In the genomic region with DNA sequence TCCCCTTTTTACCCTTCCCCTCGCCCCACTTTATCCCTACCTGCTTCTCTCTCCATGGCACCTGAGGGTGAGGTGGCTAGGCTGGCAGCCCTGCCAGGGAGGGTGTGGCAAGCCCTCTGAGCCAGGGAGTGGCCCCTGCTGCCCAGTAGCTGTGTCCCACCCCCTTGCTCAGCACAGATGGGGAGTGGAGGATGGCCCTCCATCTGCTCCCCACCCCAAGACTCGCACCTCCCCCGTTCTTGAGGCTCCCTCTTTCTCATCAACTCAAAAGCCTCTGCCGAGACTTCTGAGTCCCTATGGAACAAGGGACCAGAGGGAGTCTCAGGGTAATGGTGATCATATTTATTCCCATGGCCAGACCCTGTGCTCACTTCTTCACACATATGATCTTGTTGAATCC, we compare ENCODE assay signal across 18 cellular contexts. TPM values are rescaled to one million over a fixed set of nuclear protein-coding genes. Genes with fewer than 3 reads are reported as not detected.
DNase-seq lines count a peak whose midpoint lies in the region; ATAC-seq and FAIRE-seq lines count a peak whose summit lies in the region.
"Had no signal": no experiment of that assay in that cellular context is flagged by ENCODE, and none has a peak within 500 bp of the region (broad histone marks: within the 10 kb centered on the region; RNA-seq: fewer than 3 reads in every experiment).

No MANE protein-coding gene starts in this region.

- peaks cover 22% of the 10 kb centered on the region for H3K4me1 Mint-ChIP-seq in memory B cell
- H3K4me1 Mint-ChIP-seq in stimulated activated effector memory CD8-positive, alpha-beta T cell treated with anti-CD3 and anti-CD28 coated beads, Interleukin-12 subunit alpha, Interleukin-12 subunit beta, amount 100 ng/mL, for 72 hours, result peaks cover 39% of the 10 kb centered on the region
- H3K4me1 Mint-ChIP-seq in activated CD4-positive, alpha-beta T cell treated with anti-CD3 and anti-CD28 coated beads, Interleukin-2, amount 10 ng/mL, durations not matched to agents 24 days and 14 days, result peaks cover 25% of the 10 kb centered on the region

- peak overlapping the region; percentile 98 for H3K27ac ChIP-seq in angular gyrus (ENCODE audit: low read depth, low read length)
- H3K27ac ChIP-seq: Peyer's patch had no signal

- intact Hi-C loops in activated CD4-positive, alpha-beta T cell treated with anti-CD3 and anti-CD28 coated beads, Interleukin-2, amount 10 ng/mL, durations not matched to agents 24 days and 14 days (cut with micrococcal nuclease), result no loop called here

- H3K27me3 ChIP-seq in H7 (ENCODE audit: control insufficient read depth, insufficient read depth, low read length), result peaks cover 31% of the 10 kb centered on the region

- H3K36me3 ChIP-seq in H7 (replicated peaks; ENCODE audit: control insufficient read depth, insufficient read depth, low read length), result no peaks in the 10 kb centered on the region
- H3K36me3 ChIP-seq: Peyer's patch had no signal

- H3K9me3 Mint-ChIP-seq in memory B cell, result no peaks in the 10 kb centered on the region
- H3K9me3 Mint-ChIP-seq in stimulated activated effector memory CD8-positive, alpha-beta T cell treated with anti-CD3 and anti-CD28 coated beads, Interleukin-12 subunit alpha, Interleukin-12 subunit beta, amount 100 ng/mL, for 72 hours, result no peaks in the 10 kb centered on the region
- peaks cover 4% of the 10 kb centered on the region for H3K9me3 Mint-ChIP-seq in activated CD4-positive, alpha-beta T cell treated with anti-CD3 and anti-CD28 coated beads, Interleukin-2, amount 10 ng/mL, durations not matched to agents 24 days and 14 days
- H3K9me3 Mint-ChIP-seq: CD8-positive, alpha-beta T cell had no signal

- H3K27me3 Mint-ChIP-seq in memory B cell, result peaks cover 18% of the 10 kb centered on the region
- H3K27me3 Mint-ChIP-seq in activated CD4-positive, alpha-beta T cell treated with anti-CD3 and anti-CD28 coated beads, Interleukin-2, amount 10 ng/mL, durations not matched to agents 24 days and 14 days, result peaks cover 32% of the 10 kb centered on the region

- DNase-seq in H7 (peak; percentile 54), memory B cell (ENCODE audit: low spot score in 2 of 2) (no peak), GM19239 (ENCODE audit: insufficient read length, low spot score) (no peak)
- no peak for DNase-seq in stimulated activated effector memory CD8-positive, alpha-beta T cell treated with anti-CD3 and anti-CD28 coated beads, Interleukin-12 subunit alpha, Interleukin-12 subunit beta, amount 100 ng/mL, for 72 hours (ENCODE audit: low spot score in 2 of 2)
- DNase-seq in activated CD4-positive, alpha-beta T cell treated with anti-CD3 and anti-CD28 coated beads, Interleukin-2, amount 10 ng/mL, durations not matched to agents 24 days and 14 days, result no peak
- DNase-seq: ACHN; CD8-positive, alpha-beta T cell; DND-41; GDM1; MV-4-11; NCI-H1417 treated with DMSO at 0.1 percent for 48 hours; NCI-H2081; NCI-H524; Peyer's patch; Right ventricle myocardium superior had no signal

- FAIRE-seq in GM19239 (lab: Jason Lieb, UNC), result no peak

- H3K27ac Mint-ChIP-seq in memory B cell, result no peak overlapping the region
- H3K27ac Mint-ChIP-seq in stimulated activated effector memory CD8-positive, alpha-beta T cell treated with anti-CD3 and anti-CD28 coated beads, Interleukin-12 subunit alpha, Interleukin-12 subunit beta, amount 100 ng/mL, for 72 hours, result no peak overlapping the region
- no peak overlapping the region for H3K27ac Mint-ChIP-seq in activated CD4-positive, alpha-beta T cell treated with anti-CD3 and anti-CD28 coated beads, Interleukin-2, amount 10 ng/mL, durations not matched to agents 24 days and 14 days
- H3K27ac Mint-ChIP-seq: CD8-positive, alpha-beta T cell had no signal

- H3K4me3 Mint-ChIP-seq in memory B cell, result peak overlapping the region; percentile 1
- peak overlapping the region; percentile 35 for H3K4me3 Mint-ChIP-seq in stimulated activated effector memory CD8-positive, alpha-beta T cell treated with anti-CD3 and anti-CD28 coated beads, Interleukin-12 subunit alpha, Interleukin-12 subunit beta, amount 100 ng/mL, for 72 hours
- H3K4me3 Mint-ChIP-seq in activated CD4-positive, alpha-beta T cell treated with anti-CD3 and anti-CD28 coated beads, Interleukin-2, amount 10 ng/mL, durations not matched to agents 24 days and 14 days, result no peak overlapping the region

- ATAC-seq in memory B cell (ENCODE audit: low read depth) (no peak), GM18519 (IDR thresholded peaks at IDR 0.05; ENCODE audit: low FRiP score, unreplicated experiment) (no peak)
- no peak for ATAC-seq in stimulated activated effector memory CD8-positive, alpha-beta T cell treated with anti-CD3 and anti-CD28 coated beads, Interleukin-12 subunit alpha, Interleukin-12 subunit beta, amount 100 ng/mL, for 72 hours
- ATAC-seq: CD8-positive, alpha-beta T cell had no signal

- H3K36me3 Mint-ChIP-seq in memory B cell, result no peaks in the 10 kb centered on the region
- H3K36me3 Mint-ChIP-seq in stimulated activated effector memory CD8-positive, alpha-beta T cell treated with anti-CD3 and anti-CD28 coated beads, Interleukin-12 subunit alpha, Interleukin-12 subunit beta, amount 100 ng/mL, for 72 hours, result peaks cover 14% of the 10 kb centered on the region
- H3K36me3 Mint-ChIP-seq in activated CD4-positive, alpha-beta T cell treated with anti-CD3 and anti-CD28 coated beads, Interleukin-2, amount 10 ng/mL, durations not matched to agents 24 days and 14 days (ENCODE audit: low read depth), result peaks cover 2% of the 10 kb centered on the region
- H3K36me3 Mint-ChIP-seq: CD8-positive, alpha-beta T cell had no signal

- no peak overlapping the region for H3K4me3 ChIP-seq in H7 (ENCODE audit: insufficient read depth, low read depth, low read length)
- H3K4me3 ChIP-seq: Peyer's patch had no signal

RNA-seq across cellular contexts. Expression of a gene that starts 1.7 kb away (rescaled TPM):
- total RNA-seq in H7 (2014; rRNA removed; shearing (Covaris generic)), result 0.42 and 0.85 TPM in 2 replicates
- total RNA-seq in activated CD4-positive, alpha-beta T cell treated with anti-CD3 and anti-CD28 coated beads, Interleukin-2, amount 10 ng/mL, durations not matched to agents 24 days and 14 days, result not detected in 2 replicates
- total RNA-seq: HT1080, Right ventricle myocardium superior had no signal

RNA-seq across cellular contexts. Expression of a gene that starts 4.4 kb away (rescaled TPM):
- 117 and 125 TPM in 2 replicates for total RNA-seq in H7 (2014; rRNA removed; shearing (Covaris generic))
- total RNA-seq in activated CD4-positive, alpha-beta T cell treated with anti-CD3 and anti-CD28 coated beads, Interleukin-2, amount 10 ng/mL, durations not matched to agents 24 days and 14 days, result 108 and 119 TPM in 2 replicates

RNA-seq across cellular contexts. Expression of a gene that starts 15.4 kb away (rescaled TPM):
- 3.5 and 12.0 TPM in 2 replicates for total RNA-seq in H7 (2014; rRNA removed; shearing (Covaris generic))
- total RNA-seq in activated CD4-positive, alpha-beta T cell treated with anti-CD3 and anti-CD28 coated beads, Interleukin-2, amount 10 ng/mL, durations not matched to agents 24 days and 14 days, result 1.0 and 2.7 TPM in 2 replicates
- total RNA-seq: Peyer's patch, Right ventricle myocardium superior had no signal

RNA-seq across cellular contexts. Expression of a gene that starts 23.5 kb away (rescaled TPM):
- total RNA-seq in H7 (2014; rRNA removed; shearing (Covaris generic)), result 0.83 and 1.4 TPM in 2 replicates
- total RNA-seq in activated CD4-positive, alpha-beta T cell treated with anti-CD3 and anti-CD28 coated beads, Interleukin-2, amount 10 ng/mL, durations not matched to agents 24 days and 14 days, result not detected in 2 replicates
- total RNA-seq: HT1080 had no signal

RNA-seq across cellular contexts. Expression of a gene that starts 24.9 kb away (rescaled TPM):
- total RNA-seq in H7 (2014; rRNA removed; shearing (Covaris generic)), result 140 and 165 TPM in 2 replicates
- 117 and 123 TPM in 2 replicates for total RNA-seq in activated CD4-positive, alpha-beta T cell treated with anti-CD3 and anti-CD28 coated beads, Interleukin-2, amount 10 ng/mL, durations not matched to agents 24 days and 14 days
